Comparison of ENCODE assay signal across 17 cellular contexts in genomic region chr17:81468765-81469121, GRCh38. TPM values are rescaled to one million over a fixed set of nuclear protein-coding genes. Genes with fewer than 3 reads are reported as not detected.
DNase-seq lines count a peak whose midpoint lies in the region; TF ChIP-seq lines count a peak whose summit lies in the region.
"Had no signal": no experiment of that assay in that cellular context is flagged by ENCODE, and none has a peak within 500 bp of the region (broad histone marks: within the 10 kb centered on the region; RNA-seq: fewer than 3 reads in every experiment).

No MANE protein-coding gene starts in this region.

- peaks cover under 1% of the 10 kb centered on the region for H3K27me3 Mint-ChIP-seq in neural crest cell (ENCODE audit: low read depth)

- H3K9me3 Mint-ChIP-seq in neural crest cell, result no peaks in the 10 kb centered on the region
- H3K9me3 Mint-ChIP-seq: CD4-positive, alpha-beta memory T cell had no signal

- DNase-seq in neural crest cell (ENCODE audit: low read depth, low spot score) (no peak), GF-D8 (lab: John Stamatoyannopoulos, UW) (no peak), NCI-H2107 treated with DMSO at 0.1 percent for 48 hours (lab: John Stamatoyannopoulos, UW; ENCODE audit: unreplicated experiment) (no peak), mucosa of gallbladder (ENCODE audit: low spot score) (no peak)
- DNase-seq: ACHN, BE2C, DMS153, DMS79, GDM1, GM23248, IMR-90 had no signal

- H3K27me3 ChIP-seq in BLaER1 treated with 17β-estradiol and CSF1 and Interleukin-3, amounts not matched to agents 10 nM and 100 nM, result peaks cover 0 to 3% (median 0%) of the 10 kb centered on the region in 11 experiments; a peak in 2 of 22 replicates
- H3K27me3 ChIP-seq: BE2C had no signal

- no peak for TF ChIP-seq CTCF in neural crest cell (conservative IDR thresholded peaks at IDR 0.05)

- H3K4me2 ChIP-seq in BLaER1 treated with 17β-estradiol and CSF1 and Interleukin-3, amounts not matched to agents 10 nM and 100 nM, result peak overlapping the region in 8 of 11 experiments; percentile 36 to 86 (median 68); a peak in 16 of 22 replicates

- H3K36me3 Mint-ChIP-seq in neural crest cell (ENCODE audit: low read depth), result peaks cover 5% of the 10 kb centered on the region
- H3K36me3 Mint-ChIP-seq: CD4-positive, alpha-beta memory T cell had no signal

- H3K4me3 Mint-ChIP-seq in neural crest cell, result peak overlapping the region; percentile 72
- H3K4me3 Mint-ChIP-seq: CD14-positive monocyte; CD4-positive, alpha-beta memory T cell had no signal

- H3K9me3 ChIP-seq in BLaER1 treated with 17β-estradiol and CSF1 and Interleukin-3, amounts not matched to agents 10 nM and 100 nM (replicated peaks in 1 of 11), result no peaks in the 10 kb centered on the region; a peak in 1 of 22 replicates
- H3K9me3 ChIP-seq: BE2C, HAP-1 had no signal

- H3K36me3 ChIP-seq in BLaER1 treated with 17β-estradiol and CSF1 and Interleukin-3, amounts not matched to agents 10 nM and 100 nM, result peaks cover 0 to 39% (median 16%) of the 10 kb centered on the region in 11 experiments; a peak in 14 of 22 replicates
- H3K36me3 ChIP-seq: BE2C, HAP-1 had no signal

- H3K4me1 Mint-ChIP-seq in neural crest cell, result peaks cover 30% of the 10 kb centered on the region
- H3K4me1 Mint-ChIP-seq: CD4-positive, alpha-beta memory T cell had no signal

- no peak overlapping the region for H3K27ac ChIP-seq in BLaER1 treated with 17β-estradiol and CSF1 and Interleukin-3, amounts not matched to agents 10 nM and 100 nM
- H3K27ac ChIP-seq in cingulate gyrus (ENCODE audit: low read depth, low read length), result peak overlapping the region; percentile 10
- H3K27ac ChIP-seq: GM23248 had no signal

- peak overlapping the region in 2 of 11 experiments; percentile 2 to 24; a peak in 2 of 22 replicates for H3K9ac ChIP-seq in BLaER1 treated with 17β-estradiol and CSF1 and Interleukin-3, amounts not matched to agents 10 nM and 100 nM
- H3K9ac ChIP-seq: GM23248 had no signal

- H4K20me1 ChIP-seq in BLaER1 treated with 17β-estradiol and CSF1 and Interleukin-3, amounts not matched to agents 10 nM and 100 nM, result peaks cover 0 to 48% (median 8%) of the 10 kb centered on the region in 11 experiments; a peak in 7 of 22 replicates

- H3K4me1 ChIP-seq in BLaER1 treated with 17β-estradiol and CSF1 and Interleukin-3, amounts not matched to agents 10 nM and 100 nM, result peaks cover 0 to 100% (median 91%) of the 10 kb centered on the region in 10 experiments; a peak in 16 of 20 replicates
- H3K4me1 ChIP-seq: HAP-1 had no signal

- peak overlapping the region; percentile 95 for H3K27ac Mint-ChIP-seq in neural crest cell (ENCODE audit: unreplicated experiment)
- H3K27ac Mint-ChIP-seq: CD14-positive monocyte; CD4-positive, alpha-beta memory T cell had no signal

- no peak overlapping the region for H3K4me3 ChIP-seq in BLaER1 treated with 17β-estradiol and CSF1 and Interleukin-3, amounts not matched to agents 10 nM and 100 nM
- H3K4me3 ChIP-seq: GM23248, HAP-1, K562 had no signal

RNA-seq across cellular contexts. Expression of gene ACTG1, which starts 43.9 kb away (rescaled TPM):
- total RNA-seq in neural crest cell, result 4,235 and 4,315 TPM in 2 replicates
- total RNA-seq in mucosa of gallbladder, result 2,344 TPM

RNA-seq across cellular contexts. Expression of gene FSCN2, which starts 59.4 kb away (rescaled TPM):
- total RNA-seq in neural crest cell, result 0.43 and 0.56 TPM in 2 replicates
- 1.4 TPM for total RNA-seq in mucosa of gallbladder
- total RNA-seq: K562 had no signal
